In the genomic region with DNA sequence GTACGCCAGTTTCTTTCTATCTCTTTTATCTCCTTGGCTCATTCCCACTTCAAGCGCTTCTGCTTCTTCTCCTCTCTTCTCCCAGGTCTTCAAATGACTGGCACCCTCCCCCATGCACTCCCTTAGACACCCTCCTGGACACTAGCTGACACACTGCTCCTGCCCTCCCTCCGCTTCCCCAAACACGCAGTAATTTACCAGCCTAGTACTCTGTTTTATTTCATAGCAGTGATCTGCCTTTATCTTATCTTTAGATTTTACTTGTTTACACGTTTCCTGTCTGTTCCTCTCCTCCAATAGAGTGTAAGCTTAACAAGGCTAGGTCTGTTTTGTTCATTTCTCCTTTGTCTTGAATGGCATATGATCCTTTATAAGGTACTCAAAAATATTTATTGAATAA, we compare ENCODE assay signal across 16 cellular contexts.
DNase-seq lines count a peak whose midpoint lies in the region; ATAC-seq, FAIRE-seq and TF ChIP-seq lines count a peak whose summit lies in the region.
"Had no signal": no experiment of that assay in that cellular context is flagged by ENCODE, and none has a peak within 500 bp of the region (broad histone marks: within the 10 kb centered on the region; RNA-seq: fewer than 3 reads in every experiment).

No MANE protein-coding gene starts in this region.

- H3K4me1 ChIP-seq in HepG2 (ENCODE audit: insufficient read depth, low read length) (peaks cover 62% of the 10 kb centered on the region), right lobe of liver (peaks cover 0 to 9% (median 0%) of the 10 kb centered on the region in 4 donors), hepatocyte (ENCODE audit: insufficient read depth) (peaks cover 11% of the 10 kb centered on the region), right cardiac atrium (ENCODE audit: control insufficient read depth, insufficient read depth, low read length) (no peaks in the 10 kb centered on the region)

- no peaks in the 10 kb centered on the region for H3K36me3 Mint-ChIP-seq in T-cell
- H3K36me3 Mint-ChIP-seq: CD14-positive monocyte; CD8-positive, alpha-beta memory T cell had no signal

- POLR2A ChIA-PET in HepG2 (lab: Yijun Ruan, JAX) (interaction anchor here (1.0 kb wide), 1 partner anchor 11 kb away, joined by 4 read pairs; no protein-coding TSS in a partner anchor), T-cell (lab: Charles Lee) (no interaction called here)

- H3K4me3 ChIP-seq in HepG2 (replicated peaks in 1 of 3; ENCODE audit: insufficient read depth in 1 of 3, low read depth in 2 of 3, low read length in 3 of 3) (peak overlapping the region in 2 of 3 experiments; percentile 29 to 44; a peak in 4 of 6 replicates), right lobe of liver (no peak overlapping the region), hepatocyte (no peak overlapping the region), right cardiac atrium (ENCODE audit: low read length) (no peak overlapping the region)
- H3K4me3 ChIP-seq: GM23248 had no signal

- H3K9me2 ChIP-seq in hepatocyte (replicated peaks; ENCODE audit: insufficient read depth): no peaks in the 10 kb centered on the region

- BruUV-seq in HepG2 (replicated peaks; lab: Mats Ljungman, UMichigan): no TSS peak

- H3K27me3 ChIP-seq in HepG2 (ENCODE audit: control insufficient read depth in 1 of 2, insufficient read depth in 2 of 2, low read length in 2 of 2) (peaks cover 0 to 3% of the 10 kb centered on the region in 2 experiments; a peak in 1 of 5 replicates), right lobe of liver (no peaks in the 10 kb centered on the region), hepatocyte (no peaks in the 10 kb centered on the region), right cardiac atrium (ENCODE audit: control insufficient read depth, insufficient read depth) (no peaks in the 10 kb centered on the region)

- no peak for TF ChIP-seq POLR2A in HepG2 (IDR thresholded peaks at IDR 0.05; ENCODE audit: insufficient read depth in 1 of 2, low read depth in 2 of 2, low read length in 2 of 2)
- TF ChIP-seq POLR2A in right lobe of liver (IDR thresholded peaks at IDR 0.05): no peak

- no peak overlapping the region for H3K9ac ChIP-seq in HepG2 (ENCODE audit: insufficient read depth, low read depth, low read length)
- H3K9ac ChIP-seq: GM23248 had no signal

- CTCF ChIA-PET in HepG2 (lab: Yijun Ruan, JAX; ENCODE audit: low intra/inter-chr PET ratio, low total read pairs) (no interaction called here), T-cell (lab: Charles Lee) (no interaction called here)

- no peaks in the 10 kb centered on the region for H3K4me1 Mint-ChIP-seq in T-cell
- H3K4me1 Mint-ChIP-seq: CD14-positive monocyte; CD8-positive, alpha-beta memory T cell had no signal

- H2AFZ ChIP-seq in HepG2 (ENCODE audit: low read length) (no peak overlapping the region), hepatocyte (no peak overlapping the region)
- H2AFZ ChIP-seq: GM23248 had no signal

- DNase-seq in HepG2 (ENCODE audit: low spot score): peak; percentile 29
- DNase-seq in right lobe of liver: no peak
- DNase-seq in UCSD-AML1 (lab: John Stamatoyannopoulos, UW; ENCODE audit: unreplicated experiment): peak; percentile 3
- peak; percentile 42 for DNase-seq in hepatocyte (ENCODE audit: low spot score)
- no peak for DNase-seq in T-cell
- DNase-seq in right cardiac atrium: no peak
- DNase-seq in activated CD8-positive, alpha-beta memory T cell treated with anti-CD3 and anti-CD28 coated beads, Interleukin-2, amount 50 U/mL, for 48 hours: no peak
- DNase-seq: CD8-positive, alpha-beta memory T cell; DND-41; GM23248 had no signal

- H3K4me2 ChIP-seq in HepG2 (ENCODE audit: low read depth, low read length) (peak overlapping the region; percentile 69), hepatocyte (peak overlapping the region; percentile 30)

- H3K9me3 ChIP-seq in HepG2 (ENCODE audit: low read length): no peaks in the 10 kb centered on the region
- H3K9me3 ChIP-seq in right lobe of liver: no peaks in the 10 kb centered on the region
- no peaks in the 10 kb centered on the region for H3K9me3 ChIP-seq in hepatocyte (ENCODE audit: low read depth)
- H3K9me3 ChIP-seq in right cardiac atrium (ENCODE audit: control insufficient read depth, low read length): no peaks in the 10 kb centered on the region
- H3K9me3 ChIP-seq: Caco-2 had no signal

- H3K4me3 Mint-ChIP-seq in T-cell: no peak overlapping the region
- H3K4me3 Mint-ChIP-seq: CD14-positive monocyte; CD8-positive, alpha-beta memory T cell had no signal

- H4K20me1 ChIP-seq in HepG2 (ENCODE audit: insufficient read depth, low read length) (no peaks in the 10 kb centered on the region), hepatocyte (ENCODE audit: insufficient read depth, poor library complexity, severe bottlenecking) (no peaks in the 10 kb centered on the region)

- peak; percentile 79 for ATAC-seq in HepG2
- ATAC-seq in right lobe of liver: no peak
- no peak for ATAC-seq in T-cell (replicated peaks in 1 of 4)
- ATAC-seq in HG03354 (IDR thresholded peaks at IDR 0.05; ENCODE audit: poor library complexity, severe bottlenecking, unreplicated experiment): no peak
- no peak for ATAC-seq in right cardiac atrium
- ATAC-seq: HCT116 had no signal

- H3K36me3 ChIP-seq in HepG2 (replicated peaks in 1 of 2; ENCODE audit: control insufficient read depth in 1 of 2, insufficient read depth in 2 of 2, low read length in 2 of 2) (no peaks in the 10 kb centered on the region), right lobe of liver (no peaks in the 10 kb centered on the region), hepatocyte (replicated peaks; ENCODE audit: insufficient read depth, low read depth) (no peaks in the 10 kb centered on the region)

- no peaks in the 10 kb centered on the region for H3K79me2 ChIP-seq in HepG2 (ENCODE audit: insufficient read depth, low read length)
- H3K79me2 ChIP-seq in hepatocyte: no peaks in the 10 kb centered on the region

- H3K9me3 Mint-ChIP-seq in T-cell: no peaks in the 10 kb centered on the region
- H3K9me3 Mint-ChIP-seq: CD8-positive, alpha-beta memory T cell had no signal

- TF ChIP-seq CTCF in HepG2 (CRISPR knock-in tag; IDR thresholded peaks at IDR 0.05) (no peak), right lobe of liver (IDR thresholded peaks at IDR 0.05) (no peak), hepatocyte (IDR thresholded peaks at IDR 0.05; ENCODE audit: poor library complexity) (no peak)

- in situ Hi-C loops in HepG2 (cut with HindIII; ENCODE audit: extremely low pct_ligation_motif_present, low pct_unique_long_range_greater_than_20kb): no loop called here

- TF ChIP-seq EP300 in HepG2 (IDR thresholded peaks at IDR 0.05; ENCODE audit: low read depth in 2 of 2, low read length in 2 of 2) (no peak), HepG2 (CRISPR knock-in tag; IDR thresholded peaks at IDR 0.05; ENCODE audit: borderline replicate concordance) (no peak)

- TF ChIP-seq RAD21 in HepG2 (CRISPR knock-in tag; IDR thresholded peaks at IDR 0.05): no peak

- H3K27ac ChIP-seq in HepG2 (ENCODE audit: extremely low read length, insufficient read depth, low read length) (peak overlapping the region; percentile 69), right lobe of liver (no peak overlapping the region), hepatocyte (peak overlapping the region; percentile 2), right cardiac atrium (ENCODE audit: low read length) (no peak overlapping the region)
- H3K27ac ChIP-seq: 22Rv1, GM23248 had no signal

- no peak overlapping the region for H3K27ac Mint-ChIP-seq in T-cell
- H3K27ac Mint-ChIP-seq: CD14-positive monocyte; CD8-positive, alpha-beta memory T cell had no signal

- WGBS in HepG2 (ENCODE audit: low lambda C conversion rate): 21% methylated on average over 5 of the region's 5 CpGs
- WGBS in right lobe of liver (ENCODE audit: insufficient coverage, low coverage, low lambda C conversion rate, missing lambda C conversion rate): 47% methylated on average over 5 of the region's 5 CpGs
- 18% methylated on average over 5 of the region's 5 CpGs for WGBS in hepatocyte (ENCODE audit: low lambda C conversion rate, missing lambda C conversion rate)
- WGBS in right cardiac atrium: 44% methylated on average over 5 of the region's 5 CpGs

- no peaks in the 10 kb centered on the region for H3K27me3 Mint-ChIP-seq in T-cell
- H3K27me3 Mint-ChIP-seq: CD8-positive, alpha-beta memory T cell had no signal

- FAIRE-seq in HepG2 (lab: Jason Lieb, UNC): no peak
- FAIRE-seq: H54 had no signal

- intact Hi-C loops in HepG2 (cut with micrococcal nuclease; ENCODE audit: unreplicated experiment) (no loop called here), right lobe of liver (cut with DNase I) (no loop called here), right cardiac atrium (cut with DNase I) (no loop called here)

TF ChIP-seq in HepG2, 621 proteins besides CTCF, POLR2A, EP300 and RAD21 (continues in another document):
- TF ChIP-seq RBM39 (IDR thresholded peaks at IDR 0.05; ENCODE audit: low read depth, low read length, poor library complexity, severe bottlenecking) (no peak), ZNF775 (CRISPR knock-in tag; IDR thresholded peaks at IDR 0.05; ENCODE audit: borderline replicate concordance) (peak; percentile 63; the same call in 1 of the 2 replicates), ZMYM4 (CRISPR knock-in tag; IDR thresholded peaks at IDR 0.05) (peak; percentile 40; the same call in 1 of the 2 replicates)
- TF ChIP-seq, protein P1, sequence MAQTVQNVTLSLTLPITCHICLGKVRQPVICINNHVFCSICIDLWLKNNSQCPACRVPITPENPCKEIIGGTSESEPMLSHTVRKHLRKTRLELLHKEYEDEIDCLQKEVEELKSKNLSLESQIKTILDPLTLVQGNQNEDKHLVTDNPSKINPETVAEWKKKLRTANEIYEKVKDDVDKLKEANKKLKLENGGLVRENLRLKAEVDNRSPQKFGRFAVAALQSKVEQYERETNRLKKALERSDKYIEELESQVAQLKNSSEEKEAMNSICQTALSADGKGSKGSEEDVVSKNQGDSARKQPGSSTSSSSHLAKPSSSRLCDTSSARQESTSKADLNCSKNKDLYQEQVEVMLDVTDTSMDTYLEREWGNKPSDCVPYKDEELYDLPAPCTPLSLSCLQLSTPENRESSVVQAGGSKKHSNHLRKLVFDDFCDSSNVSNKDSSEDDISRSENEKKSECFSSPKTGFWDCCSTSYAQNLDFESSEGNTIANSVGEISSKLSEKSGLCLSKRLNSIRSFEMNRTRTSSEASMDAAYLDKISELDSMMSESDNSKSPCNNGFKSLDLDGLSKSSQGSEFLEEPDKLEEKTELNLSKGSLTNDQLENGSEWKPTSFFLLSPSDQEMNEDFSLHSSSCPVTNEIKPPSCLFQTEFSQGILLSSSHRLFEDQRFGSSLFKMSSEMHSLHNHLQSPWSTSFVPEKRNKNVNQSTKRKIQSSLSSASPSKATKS (CRISPR knock-in tag; IDR thresholded peaks at IDR 0.05): peak; percentile 15; the same call in 1 of the 2 replicates

Comparison
In these comparisons a context has a peak if more than half of its experiments do, and no peak if none do; other contexts are left out.
1. DNase-seq: peak in HepG2 (single experiment), UCSD-AML1 (single experiment) and hepatocyte (single experiment); none in right lobe of liver (0 of 3), T-cell (0 of 34), right cardiac atrium (0 of 3) and activated CD8-positive, alpha-beta memory T cell treated with anti-CD3 and anti-CD28 coated beads, Interleukin-2, amount 50 U/mL, for 48 hours (single experiment).
2. H3K27ac ChIP-seq: peak in HepG2 (single experiment) and hepatocyte (single experiment); none in right lobe of liver (0 of 3) and right cardiac atrium (single experiment).
3. H3K4me3 ChIP-seq: peak in HepG2 (2 of 3); none in right lobe of liver (0 of 3), hepatocyte (single experiment) and right cardiac atrium (single experiment).